In genomic region chr9:69190866-69191672, GRCh38 we compare ENCODE assay signal across 19 cellular contexts. TPM values are rescaled to one million over a fixed set of nuclear protein-coding genes. Genes with fewer than 3 reads are reported as not detected.
DNase-seq lines count a peak whose midpoint lies in the region; ATAC-seq, FAIRE-seq and TF ChIP-seq lines count a peak whose summit lies in the region.
"Had no signal": no experiment of that assay in that cellular context is flagged by ENCODE, and none has a peak within 500 bp of the region (broad histone marks: within the 10 kb centered on the region; RNA-seq: fewer than 3 reads in every experiment).

No MANE protein-coding gene starts in this region.

- H3K36me3 ChIP-seq in BLaER1 (no peaks in the 10 kb centered on the region), GM23338 (ENCODE audit: insufficient read depth) (no peaks in the 10 kb centered on the region; the same call in 1 of the 2 replicates), right lobe of liver (no peaks in the 10 kb centered on the region), Karpas-422 (ENCODE audit: insufficient read depth, low read length) (no peaks in the 10 kb centered on the region)
- H3K36me3 ChIP-seq: cardiac muscle cell, esophagus squamous epithelium, WERI-Rb-1 had no signal

- peaks cover 2% of the 10 kb centered on the region for H3K27me3 Mint-ChIP-seq in GM23338 (ENCODE audit: insufficient read depth, low read depth, poor library complexity)
- no peaks in the 10 kb centered on the region for H3K27me3 Mint-ChIP-seq in WTC11 (ENCODE audit: low read depth)
- H3K27me3 Mint-ChIP-seq: T-cell had no signal

- POLR2A ChIA-PET in WTC11 (lab: Charles Lee), result interaction anchor here (0.6 kb wide), 1 partner anchor 85 kb away, joined by 6 read pairs; no protein-coding TSS in a partner anchor

- 0 out of 2 replicates have a peak, but pooled peaks cover 3% of the 10 kb centered on the region for H3F3A ChIP-seq in GM23338 (replicated peaks; ENCODE audit: low read depth)

- H3K36me3 Mint-ChIP-seq in GM23338 (ENCODE audit: low read depth) (0 out of 3 replicates have a peak, but pooled peaks cover 3% of the 10 kb centered on the region), WTC11 (no peaks in the 10 kb centered on the region)
- H3K36me3 Mint-ChIP-seq: T-cell had no signal

- H3K4me2 ChIP-seq in BLaER1 (peak overlapping the region; percentile 56), GM23338 (no peak overlapping the region), Karpas-422 (ENCODE audit: low read depth, low read length, poor library complexity, severe bottlenecking) (no peak overlapping the region)

- H3K9me2 ChIP-seq in GM23338 (ENCODE audit: insufficient read depth) (no peaks in the 10 kb centered on the region), Karpas-422 (replicated peaks; ENCODE audit: insufficient read depth, low read length) (no peaks in the 10 kb centered on the region)

- H3K27ac Mint-ChIP-seq in GM23338 (no peak overlapping the region; the same call in 1 of the 2 replicates), WTC11 (peak overlapping the region; percentile 58)
- H3K27ac Mint-ChIP-seq: activated T-helper 2 cell treated with anti-CD3 and anti-CD28 coated beads, Interferon-gamma antibody, Interleukin-2, Interleukin-4, amounts not matched to agents 10 μg/mL and 5 μg/mL and 100 μg/mL, durations not matched to agents 14 hours and 24 hours and 36 hours had no signal

- TF ChIP-seq CTCF in GM23338 (conservative IDR thresholded peaks at IDR 0.05; ENCODE audit: low read depth in 2 of 2), result no peak
- TF ChIP-seq CTCF in WTC11 (IDR thresholded peaks at IDR 0.05), result no peak
- TF ChIP-seq CTCF in right lobe of liver (IDR thresholded peaks at IDR 0.05), result no peak

- H2AFZ ChIP-seq in GM23338, result no peak overlapping the region
- H2AFZ ChIP-seq in Karpas-422 (ENCODE audit: low read length), result no peak overlapping the region

- DNase-seq in GM23338 (ENCODE audit: low spot score) (no peak), WTC11 (ENCODE audit: low spot score) (no peak), right lobe of liver (no peak), Karpas-422 (no peak), GM12892 (ENCODE audit: insufficient read length) (no peak)
- DNase-seq: activated CD8-positive, alpha-beta memory T cell treated with anti-CD3 and anti-CD28 coated beads for 24 hours; esophagus squamous epithelium; kidney; midbrain; NCI-H146; retina; stimulated activated naive CD8-positive, alpha-beta T cell treated with anti-CD3 and anti-CD28 coated beads, Interleukin-15, amount 100 ng/mL, for 72 hours; T-cell; WERI-Rb-1 had no signal

- TF ChIP-seq POLR2A in right lobe of liver (IDR thresholded peaks at IDR 0.05), result no peak
- TF ChIP-seq POLR2A in GM12892 (IDR thresholded peaks at IDR 0.05; ENCODE audit: low read depth, low read length), result no peak

- CTCF ChIA-PET in WTC11 (lab: Charles Lee), result interaction anchor here (0.7 to 2.6 kb wide), 5 partner anchors 16 to 137 kb away, joined by 3 to 32 read pairs (median 9); no protein-coding TSS in a partner anchor

- H4K20me1 ChIP-seq in BLaER1 (no peaks in the 10 kb centered on the region), GM23338 (replicated peaks; ENCODE audit: insufficient read depth) (peaks cover 8% of the 10 kb centered on the region; the same call in 1 of the 2 replicates), Karpas-422 (ENCODE audit: insufficient read depth, low read depth, low read length) (0 out of 2 replicates have a peak, but pooled peaks cover 5% of the 10 kb centered on the region)

- H3K27ac ChIP-seq in BLaER1, result no peak overlapping the region
- H3K27ac ChIP-seq in GM23338 (ENCODE audit: low read depth), result peak overlapping the region; percentile 65
- peak overlapping the region; percentile 12 to 64 (median 34) for H3K27ac ChIP-seq in right lobe of liver
- no peak overlapping the region for H3K27ac ChIP-seq in Karpas-422 (ENCODE audit: low read length)
- H3K27ac ChIP-seq: cardiac muscle cell, esophagus squamous epithelium, WERI-Rb-1 had no signal

- H3K4me3 Mint-ChIP-seq in GM23338 (no peak overlapping the region), WTC11 (no peak overlapping the region)
- H3K4me3 Mint-ChIP-seq: stimulated activated naive CD8-positive, alpha-beta T cell treated with anti-CD3 and anti-CD28 coated beads, Interleukin-15, amount 100 ng/mL, for 72 hours had no signal

- intact Hi-C loops in right lobe of liver (cut with DNase I), result loop anchor here in 1 of 2 donors (10.0 kb wide), 1 partner anchor 136 kb away; no protein-coding TSS in a partner anchor

- FAIRE-seq in GM12892 (lab: Jason Lieb, UNC), result no peak
- FAIRE-seq: kidney had no signal

- ATAC-seq in GM23338, result no peak
- ATAC-seq in WTC11, result no peak
- ATAC-seq in right lobe of liver, result no peak
- ATAC-seq in GM21825 (IDR thresholded peaks at IDR 0.05; ENCODE audit: unreplicated experiment), result no peak
- ATAC-seq in HG02623 (IDR thresholded peaks at IDR 0.05; ENCODE audit: unreplicated experiment), result no peak
- ATAC-seq: stimulated activated naive CD8-positive, alpha-beta T cell treated with anti-CD3 and anti-CD28 coated beads, Interleukin-15, amount 100 ng/mL, for 72 hours had no signal

- H3K4me1 ChIP-seq in BLaER1 (peaks cover 30% of the 10 kb centered on the region), GM23338 (ENCODE audit: insufficient read depth) (peaks cover 11% of the 10 kb centered on the region), right lobe of liver (peaks cover 0 to 82% (median 35%) of the 10 kb centered on the region in 4 donors), Karpas-422 (ENCODE audit: low read length) (peaks cover 21% of the 10 kb centered on the region)

- H3K4me3 ChIP-seq in BLaER1 (no peak overlapping the region), GM23338 (no peak overlapping the region), right lobe of liver (no peak overlapping the region), Karpas-422 (ENCODE audit: low read length) (no peak overlapping the region)
- H3K4me3 ChIP-seq: cardiac muscle cell, esophagus squamous epithelium had no signal

- 16% methylated on average over 4 of the region's 5 CpGs for WGBS in right lobe of liver (ENCODE audit: insufficient coverage, low coverage, low lambda C conversion rate, missing lambda C conversion rate)

- peaks cover 25% of the 10 kb centered on the region for H3K4me1 Mint-ChIP-seq in GM23338
- peaks cover 60% of the 10 kb centered on the region for H3K4me1 Mint-ChIP-seq in WTC11
- H3K4me1 Mint-ChIP-seq: stimulated activated naive CD8-positive, alpha-beta T cell treated with anti-CD3 and anti-CD28 coated beads, Interleukin-15, amount 100 ng/mL, for 72 hours had no signal

- no peaks in the 10 kb centered on the region for H3K9me3 ChIP-seq in BLaER1
- no peaks in the 10 kb centered on the region for H3K9me3 ChIP-seq in right lobe of liver
- no peaks in the 10 kb centered on the region for H3K9me3 ChIP-seq in Karpas-422 (ENCODE audit: low read length)
- H3K9me3 ChIP-seq: esophagus squamous epithelium had no signal

- H3K9me3 Mint-ChIP-seq in GM23338, result no peaks in the 10 kb centered on the region
- H3K9me3 Mint-ChIP-seq in WTC11, result no peaks in the 10 kb centered on the region
- H3K9me3 Mint-ChIP-seq: activated T-helper 2 cell treated with anti-CD3 and anti-CD28 coated beads, Interferon-gamma antibody, Interleukin-2, Interleukin-4, amounts not matched to agents 10 μg/mL and 5 μg/mL and 100 μg/mL, durations not matched to agents 14 hours and 24 hours and 36 hours; stimulated activated naive CD8-positive, alpha-beta T cell treated with anti-CD3 and anti-CD28 coated beads, Interleukin-15, amount 100 ng/mL, for 72 hours; T-cell had no signal

- no peaks in the 10 kb centered on the region for H3K27me3 ChIP-seq in BLaER1
- no peaks in the 10 kb centered on the region for H3K27me3 ChIP-seq in GM23338 (ENCODE audit: insufficient read depth)
- H3K27me3 ChIP-seq in right lobe of liver, result no peaks in the 10 kb centered on the region
- H3K27me3 ChIP-seq in Karpas-422 (ENCODE audit: low read length), result no peaks in the 10 kb centered on the region
- H3K27me3 ChIP-seq: cardiac muscle cell, esophagus squamous epithelium had no signal

- H3K79me2 ChIP-seq in GM23338 (replicated peaks; ENCODE audit: insufficient read depth) (peaks cover 92% of the 10 kb centered on the region), Karpas-422 (ENCODE audit: low read length) (no peaks in the 10 kb centered on the region)

- H3K9ac ChIP-seq in BLaER1 (no peak overlapping the region; the same call in 1 of the 2 replicates), Karpas-422 (ENCODE audit: low read length) (no peak overlapping the region)

TF ChIP-seq in WTC11, 78 proteins besides CTCF, POLR2A, EP300 and RAD21:
- no peak for TF ChIP-seq MXD4 (CRISPR knock-in tag; IDR thresholded peaks at IDR 0.05; ENCODE audit: borderline replicate concordance)

RNA-seq across cellular contexts. Expression of gene TJP2, which starts 17.0 kb away (rescaled TPM):
- total RNA-seq in GM23338 (2014; rRNA removed; shearing (Covaris generic)), result 176 and 234 TPM in 2 replicates
- polyA plus RNA-seq in GM23338 (2016; fragmentation: Nextera tagmentation; extraction: Ambion mirVana), result 34.9 and 37.6 TPM in 2 replicates
- 155 to 159 TPM (median 156 TPM) in 3 replicates for total RNA-seq in WTC11 (2021)
- total RNA-seq in right lobe of liver, result 100 to 1,000 TPM in 1 of 6 experiments, 10 to 100 TPM in 5; 62.0 to 129 (median 81.7) TPM
- total RNA-seq in Karpas-422 (2014; rRNA removed; shearing (Covaris generic); ENCODE audit: low replicate concordance), result 2.3 and 4.0 TPM in 2 replicates
- polyA plus RNA-seq in GM12892 (2012; ENCODE audit: missing spikeins), result 33.6 TPM

Comparison
In these comparisons a context has a peak if more than half of its experiments do, and no peak if none do; other contexts are left out.
1. H3K27ac ChIP-seq: peak in GM23338 (single experiment) and right lobe of liver (3 of 3); none in BLaER1 (single experiment) and Karpas-422 (single experiment).
2. RNA of gene TJP2, which starts 17.0 kb away (total RNA-seq): 176 to 234 TPM in GM23338, 155 to 159 TPM in WTC11 and 62.0 to 129 TPM in right lobe of liver; 2.3 to 4.0 TPM in Karpas-422; every median in the first group is over 10 times any median in the second.